1 cellular context compared by ENCODE assay signal in genomic region chr12:32000373-32001005, GRCh38.
TF ChIP-seq lines count a peak whose summit lies in the region.

No MANE protein-coding gene starts in this region.

TF ChIP-seq in K562, 482 proteins besides CTCF, POLR2A, EP300 and RAD21 (continued from another document and continues in another):
- TF ChIP-seq PRDM10 (IDR thresholded peaks at IDR 0.05; ENCODE audit: partially characterized antibody) (no peak), ZNF639 (CRISPR knock-in tag; conservative IDR thresholded peaks at IDR 0.05 in 1 of 2, IDR thresholded peaks at IDR 0.05 in 1 of 2) (peak in 1 of 2 experiments; percentile 51; a peak in 1 of 4 replicates), ZNF780A (CRISPR knock-in tag; IDR thresholded peaks at IDR 0.05) (no peak), NFRKB (IDR thresholded peaks at IDR 0.05; ENCODE audit: low read depth) (no peak), FOXK1 (CRISPR knock-in tag; IDR thresholded peaks at IDR 0.05; ENCODE audit: borderline replicate concordance) (no peak), TAF1 (IDR thresholded peaks at IDR 0.05; ENCODE audit: control insufficient read depth, extremely low read depth, insufficient read depth, low read length, severe bottlenecking) (peak; percentile 46), NR2C2 (CRISPR knock-in tag; IDR thresholded peaks at IDR 0.05) (no peak), NR2C2 (tag; IDR thresholded peaks at IDR 0.05) (no peak), SP1 (CRISPR knock-in tag; IDR thresholded peaks at IDR 0.05) (no peak), ZNF217 (CRISPR knock-in tag; IDR thresholded peaks at IDR 0.05) (no peak), CEBPG (CRISPR knock-in tag; IDR thresholded peaks at IDR 0.05) (no peak), CEBPG (tag; conservative IDR thresholded peaks at IDR 0.05 in 1 of 2, IDR thresholded peaks at IDR 0.05 in 1 of 2) (no peak), TOE1 (IDR thresholded peaks at IDR 0.05; ENCODE audit: borderline replicate concordance) (no peak), TOE1 (CRISPR knock-in tag; IDR thresholded peaks at IDR 0.05; ENCODE audit: borderline replicate concordance, low read depth) (no peak), CBX5 (IDR thresholded peaks at IDR 0.05; ENCODE audit: borderline replicate concordance, low read depth) (peak; percentile 39; the same call in 1 of the 2 replicates), SIN3A (IDR thresholded peaks at IDR 0.05; ENCODE audit: borderline replicate concordance in 2 of 2, control insufficient read depth in 1 of 2, low read depth in 2 of 2, low read length in 2 of 2) (no peak), HNRNPL (IDR thresholded peaks at IDR 0.05; ENCODE audit: low read depth, low read length) (no peak), ETV1 (tag; conservative IDR thresholded peaks at IDR 0.05; ENCODE audit: low read depth) (0 out of 2 replicates have a peak, but pooled peaks have one; percentile 23), ZNF609 (CRISPR knock-in tag; IDR thresholded peaks at IDR 0.05; ENCODE audit: borderline replicate concordance) (no peak), KDM4B (IDR thresholded peaks at IDR 0.05; ENCODE audit: borderline replicate concordance in 2 of 2, low read depth in 1 of 2) (no peak), MTA2 (IDR thresholded peaks at IDR 0.05; ENCODE audit: low read depth) (peak; percentile 94), HDAC1 (IDR thresholded peaks at IDR 0.05) (0 out of 4 replicates have a peak, but pooled peaks of 1 of the 2 experiments have one; percentile 49), BRF1 (IDR thresholded peaks at IDR 0.05; ENCODE audit: borderline replicate concordance, extremely low read depth, insufficient read length) (no peak), ZNF785 (CRISPR knock-in tag; IDR thresholded peaks at IDR 0.05) (no peak), MAFK (IDR thresholded peaks at IDR 0.05; ENCODE audit: low read length) (peak; percentile 89), TBP (optimal IDR thresholded peaks at IDR 0.05; ENCODE audit: low read depth, low read length) (no peak), HDAC3 (IDR thresholded peaks at IDR 0.05; ENCODE audit: borderline replicate concordance, partially characterized antibody) (peak; percentile 92), KAT8 (IDR thresholded peaks at IDR 0.05; ENCODE audit: low read depth) (no peak), NEUROD1 (IDR thresholded peaks at IDR 0.05; ENCODE audit: borderline replicate concordance, low read depth, low read length, partially characterized antibody) (no peak), MYC (IDR thresholded peaks at IDR 0.05; ENCODE audit: low read depth, low read length) (no peak), MYC (CRISPR knock-in tag; IDR thresholded peaks at IDR 0.05; ENCODE audit: borderline replicate concordance, low read depth) (no peak), RREB1 (CRISPR knock-in tag; IDR thresholded peaks at IDR 0.05) (no peak), TCF7L2 (IDR thresholded peaks at IDR 0.05; ENCODE audit: low read depth, low read length) (no peak), MCM5 (IDR thresholded peaks at IDR 0.05; ENCODE audit: low read depth) (no peak), PTBP1 (IDR thresholded peaks at IDR 0.05; ENCODE audit: low read depth, low read length) (no peak), ZNF395 (CRISPR knock-in tag; IDR thresholded peaks at IDR 0.05) (no peak), HES1 (IDR thresholded peaks at IDR 0.05; ENCODE audit: low read depth) (peak; percentile 81), CHCHD3 (CRISPR knock-in tag; IDR thresholded peaks at IDR 0.05) (no peak)
- TF ChIP-seq, protein P1, sequence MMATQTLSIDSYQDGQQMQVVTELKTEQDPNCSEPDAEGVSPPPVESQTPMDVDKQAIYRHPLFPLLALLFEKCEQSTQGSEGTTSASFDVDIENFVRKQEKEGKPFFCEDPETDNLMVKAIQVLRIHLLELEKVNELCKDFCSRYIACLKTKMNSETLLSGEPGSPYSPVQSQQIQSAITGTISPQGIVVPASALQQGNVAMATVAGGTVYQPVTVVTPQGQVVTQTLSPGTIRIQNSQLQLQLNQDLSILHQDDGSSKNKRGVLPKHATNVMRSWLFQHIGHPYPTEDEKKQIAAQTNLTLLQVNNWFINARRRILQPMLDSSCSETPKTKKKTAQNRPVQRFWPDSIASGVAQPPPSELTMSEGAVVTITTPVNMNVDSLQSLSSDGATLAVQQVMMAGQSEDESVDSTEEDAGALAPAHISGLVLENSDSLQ (IDR thresholded peaks at IDR 0.05): no peak
- TF ChIP-seq, protein P2, sequence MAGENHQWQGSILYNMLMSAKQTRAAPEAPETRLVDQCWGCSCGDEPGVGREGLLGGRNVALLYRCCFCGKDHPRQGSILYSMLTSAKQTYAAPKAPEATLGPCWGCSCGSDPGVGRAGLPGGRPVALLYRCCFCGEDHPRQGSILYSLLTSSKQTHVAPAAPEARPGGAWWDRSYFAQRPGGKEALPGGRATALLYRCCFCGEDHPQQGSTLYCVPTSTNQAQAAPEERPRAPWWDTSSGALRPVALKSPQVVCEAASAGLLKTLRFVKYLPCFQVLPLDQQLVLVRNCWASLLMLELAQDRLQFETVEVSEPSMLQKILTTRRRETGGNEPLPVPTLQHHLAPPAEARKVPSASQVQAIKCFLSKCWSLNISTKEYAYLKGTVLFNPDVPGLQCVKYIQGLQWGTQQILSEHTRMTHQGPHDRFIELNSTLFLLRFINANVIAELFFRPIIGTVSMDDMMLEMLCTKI (IDR thresholded peaks at IDR 0.05; ENCODE audit: partially characterized antibody): no peak
- TF ChIP-seq, protein P3, sequence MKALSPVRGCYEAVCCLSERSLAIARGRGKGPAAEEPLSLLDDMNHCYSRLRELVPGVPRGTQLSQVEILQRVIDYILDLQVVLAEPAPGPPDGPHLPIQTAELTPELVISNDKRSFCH (CRISPR knock-in tag; IDR thresholded peaks at IDR 0.05): no peak
- TF ChIP-seq, protein P3 (tag; IDR thresholded peaks at IDR 0.05): 0 out of 2 replicates have a peak, but pooled peaks have one; percentile 23
